Comparison of ENCODE assay signal across 1 cellular context in genomic region chr19:4369888-4370260, GRCh38.
A peak's percentile ranks its signal among the peaks of the same experiment; 100 is the strongest.
TF ChIP-seq lines count a peak whose summit lies in the region.

No MANE protein-coding gene starts in this region.

TF ChIP-seq in K562, 482 proteins besides CTCF, POLR2A, EP300 and RAD21:
- TF ChIP-seq, protein P1, sequence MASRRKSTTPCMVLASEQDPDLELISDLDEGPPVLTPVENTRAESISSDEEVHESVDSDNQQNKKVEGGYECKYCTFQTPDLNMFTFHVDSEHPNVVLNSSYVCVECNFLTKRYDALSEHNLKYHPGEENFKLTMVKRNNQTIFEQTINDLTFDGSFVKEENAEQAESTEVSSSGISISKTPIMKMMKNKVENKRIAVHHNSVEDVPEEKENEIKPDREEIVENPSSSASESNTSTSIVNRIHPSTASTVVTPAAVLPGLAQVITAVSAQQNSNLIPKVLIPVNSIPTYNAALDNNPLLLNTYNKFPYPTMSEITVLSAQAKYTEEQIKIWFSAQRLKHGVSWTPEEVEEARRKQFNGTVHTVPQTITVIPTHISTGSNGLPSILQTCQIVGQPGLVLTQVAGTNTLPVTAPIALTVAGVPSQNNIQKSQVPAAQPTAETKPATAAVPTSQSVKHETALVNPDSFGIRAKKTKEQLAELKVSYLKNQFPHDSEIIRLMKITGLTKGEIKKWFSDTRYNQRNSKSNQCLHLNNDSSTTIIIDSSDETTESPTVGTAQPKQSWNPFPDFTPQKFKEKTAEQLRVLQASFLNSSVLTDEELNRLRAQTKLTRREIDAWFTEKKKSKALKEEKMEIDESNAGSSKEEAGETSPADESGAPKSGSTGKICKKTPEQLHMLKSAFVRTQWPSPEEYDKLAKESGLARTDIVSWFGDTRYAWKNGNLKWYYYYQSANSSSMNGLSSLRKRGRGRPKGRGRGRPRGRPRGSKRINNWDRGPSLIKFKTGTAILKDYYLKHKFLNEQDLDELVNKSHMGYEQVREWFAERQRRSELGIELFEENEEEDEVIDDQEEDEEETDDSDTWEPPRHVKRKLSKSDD (conservative IDR thresholded peaks at IDR 0.05; ENCODE audit: low read length), result no peak
- no peak for TF ChIP-seq ZNF175 (CRISPR knock-in tag; IDR thresholded peaks at IDR 0.05; ENCODE audit: low read depth)
- peak; percentile 30; the same call in 1 of the 2 replicates for TF ChIP-seq RBFOX2 (IDR thresholded peaks at IDR 0.05; ENCODE audit: low read depth, low read length)
- no peak for TF ChIP-seq E2F3 (CRISPR knock-in tag; IDR thresholded peaks at IDR 0.05)
- peak; percentile 97 for TF ChIP-seq ZBTB33 (CRISPR knock-in tag; IDR thresholded peaks at IDR 0.05)
- peak; percentile 45 for TF ChIP-seq PCBP1 (IDR thresholded peaks at IDR 0.05; ENCODE audit: low read depth, low read length, poor library complexity, severe bottlenecking)
- peak; percentile 32 for TF ChIP-seq HMGN3 (IDR thresholded peaks at IDR 0.05; ENCODE audit: borderline replicate concordance, extremely low read depth, insufficient read length, low read depth, low read length)
- TF ChIP-seq HNRNPL (IDR thresholded peaks at IDR 0.05; ENCODE audit: low read depth, low read length), result no peak
- TF ChIP-seq SMC3 (conservative IDR thresholded peaks at IDR 0.05; ENCODE audit: insufficient read depth, low read depth, low read length), result peak; percentile 19; the same call in 1 of the 2 replicates
- TF ChIP-seq RBM25 (IDR thresholded peaks at IDR 0.05; ENCODE audit: low read depth, low read length, severe bottlenecking), result no peak
- TF ChIP-seq RBM22 (IDR thresholded peaks at IDR 0.05; ENCODE audit: low read depth, low read length, poor library complexity, severe bottlenecking), result peak; percentile 20
- TF ChIP-seq MLLT1 (IDR thresholded peaks at IDR 0.05), result no peak
- TF ChIP-seq, protein P2, sequence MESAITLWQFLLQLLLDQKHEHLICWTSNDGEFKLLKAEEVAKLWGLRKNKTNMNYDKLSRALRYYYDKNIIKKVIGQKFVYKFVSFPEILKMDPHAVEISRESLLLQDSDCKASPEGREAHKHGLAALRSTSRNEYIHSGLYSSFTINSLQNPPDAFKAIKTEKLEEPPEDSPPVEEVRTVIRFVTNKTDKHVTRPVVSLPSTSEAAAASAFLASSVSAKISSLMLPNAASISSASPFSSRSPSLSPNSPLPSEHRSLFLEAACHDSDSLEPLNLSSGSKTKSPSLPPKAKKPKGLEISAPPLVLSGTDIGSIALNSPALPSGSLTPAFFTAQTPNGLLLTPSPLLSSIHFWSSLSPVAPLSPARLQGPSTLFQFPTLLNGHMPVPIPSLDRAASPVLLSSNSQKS (CRISPR knock-in tag; IDR thresholded peaks at IDR 0.05), result no peak
- no peak for TF ChIP-seq EWSR1 (IDR thresholded peaks at IDR 0.05; ENCODE audit: borderline replicate concordance, low read depth, partially characterized antibody)
